ENCODE assay signal across 8 cellular contexts in the genomic region with DNA sequence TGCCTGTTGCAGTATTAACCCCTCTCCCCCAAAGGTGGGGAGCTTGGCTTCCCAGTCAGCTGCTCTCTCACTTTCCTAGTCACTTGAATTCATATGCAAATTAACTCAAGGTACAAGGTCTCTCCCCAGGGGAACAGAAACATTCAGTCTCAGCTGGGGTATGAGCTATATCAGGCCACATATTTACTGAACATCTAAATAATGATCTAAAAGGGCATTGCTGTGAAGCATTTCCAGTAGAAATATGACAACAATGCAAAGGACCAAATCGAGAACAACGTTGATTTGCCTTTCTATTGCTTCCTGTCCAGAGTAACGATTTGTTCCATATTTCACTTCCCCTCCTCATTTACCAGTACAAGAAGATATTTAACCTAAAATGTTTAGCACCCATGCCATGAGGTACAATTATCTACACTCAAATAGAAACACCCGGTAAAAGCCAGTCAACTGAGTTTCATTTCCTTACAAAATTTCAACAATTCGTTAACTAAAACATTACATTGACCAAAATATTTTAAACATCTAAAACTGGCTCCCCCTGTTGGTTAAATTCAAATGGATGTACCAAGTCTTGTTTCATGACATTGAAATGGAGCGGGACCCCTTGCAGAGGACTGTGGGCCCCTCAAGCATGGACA. TPM values are rescaled to one million over a fixed set of nuclear protein-coding genes. Genes with fewer than 3 reads are reported as not detected.
A peak's percentile ranks its signal among the peaks of the same experiment; 100 is the strongest.
DNase-seq lines count a peak whose midpoint lies in the region; ATAC-seq and TF ChIP-seq lines count a peak whose summit lies in the region.

No MANE protein-coding gene starts in this region.

- no peaks in the 10 kb centered on the region for H3K36me3 ChIP-seq in body of pancreas (replicated peaks in 1 of 2; ENCODE audit: insufficient read depth in 1 of 2, low read depth in 2 of 2)

- no peaks in the 10 kb centered on the region for H3K36me3 Mint-ChIP-seq in stimulated activated naive CD8-positive, alpha-beta T cell treated with anti-CD3 and anti-CD28 coated beads, Interleukin-15, Interleukin-2, amounts not matched to agents 100 ng/mL and 50 ng/mL, for 24 hours (ENCODE audit: low read depth)

- no peak for TF ChIP-seq POLR2A in body of pancreas (IDR thresholded peaks at IDR 0.05)

- 35 to 45% methylated on average over 6 of the region's 6 CpGs for WGBS in body of pancreas, 2 donors

- no peaks in the 10 kb centered on the region for H3K9me3 Mint-ChIP-seq in stimulated activated naive CD8-positive, alpha-beta T cell treated with anti-CD3 and anti-CD28 coated beads, Interleukin-15, Interleukin-2, amounts not matched to agents 100 ng/mL and 50 ng/mL, for 24 hours

- H3K27me3 Mint-ChIP-seq in stimulated activated naive CD8-positive, alpha-beta T cell treated with anti-CD3 and anti-CD28 coated beads, Interleukin-15, Interleukin-2, amounts not matched to agents 100 ng/mL and 50 ng/mL, for 24 hours = peaks cover 5% of the 10 kb centered on the region

- no peaks in the 10 kb centered on the region for H3K4me1 ChIP-seq in body of pancreas

- no peak overlapping the region for H3K4me3 ChIP-seq in body of pancreas

- peaks cover 23% of the 10 kb centered on the region for H3K4me1 Mint-ChIP-seq in stimulated activated naive CD8-positive, alpha-beta T cell treated with anti-CD3 and anti-CD28 coated beads, Interleukin-15, Interleukin-2, amounts not matched to agents 100 ng/mL and 50 ng/mL, for 24 hours (ENCODE audit: low read depth)

- intact Hi-C loops in body of pancreas (cut with DNase I) = no loop called here

- in situ Hi-C loops in GM13977 (cut with MboI; ENCODE audit: low pct_unique_long_range_greater_than_20kb, low sequenced_read_pairs, unreplicated experiment) = no loop called here

- H3K4me3 Mint-ChIP-seq in stimulated activated naive CD8-positive, alpha-beta T cell treated with anti-CD3 and anti-CD28 coated beads, Interleukin-15, Interleukin-2, amounts not matched to agents 100 ng/mL and 50 ng/mL, for 24 hours = peak overlapping the region; percentile 41

- no peaks in the 10 kb centered on the region for H3K9me3 ChIP-seq in body of pancreas

- H3K27me3 ChIP-seq in body of pancreas = no peaks in the 10 kb centered on the region

- peak overlapping the region; percentile 77 for H3K27ac Mint-ChIP-seq in stimulated activated naive CD8-positive, alpha-beta T cell treated with anti-CD3 and anti-CD28 coated beads, Interleukin-15, Interleukin-2, amounts not matched to agents 100 ng/mL and 50 ng/mL, for 24 hours

- peak; percentile 53 for TF ChIP-seq CTCF in GM13977 (IDR thresholded peaks at IDR 0.05; ENCODE audit: extremely low read depth, insufficient read depth, missing control alignments)
- peak in 5 of 7 experiments; percentile 6 to 19 (median 10) for TF ChIP-seq CTCF in body of pancreas (IDR thresholded peaks at IDR 0.05)

- peak; percentile 57 for DNase-seq in GM13977 (ENCODE audit: low spot score)
- peak; percentile 7 for DNase-seq in HT-29 (ENCODE audit: low spot score)
- no peak for DNase-seq in body of pancreas
- DNase-seq in islet precursor cell = no peak
- no peak for DNase-seq in GF-D8 (lab: John Stamatoyannopoulos, UW)
- no peak for DNase-seq in stimulated activated CD4-positive, alpha-beta T cell treated with anti-CD3 and anti-CD28 coated beads, Interleukin-2, amount 100 ng/mL, for 24 hours

- ATAC-seq in GM21528 (IDR thresholded peaks at IDR 0.05; ENCODE audit: low FRiP score, unreplicated experiment) (peak; percentile 91), body of pancreas (no peak)

- no peak overlapping the region for H3K27ac ChIP-seq in body of pancreas

RNA-seq across cellular contexts. Expression of a gene that starts 36.5 kb away (rescaled TPM):
- total RNA-seq in HT-29 (2014; rRNA removed; shearing (Covaris generic)) = not detected in 2 replicates
- total RNA-seq in body of pancreas = 1 to 10 TPM; 1.6 TPM

RNA-seq across cellular contexts. Expression of a gene that starts 43.4 kb away (rescaled TPM):
- 10.6 and 18.7 TPM in 2 replicates for total RNA-seq in HT-29 (2014; rRNA removed; shearing (Covaris generic))
- total RNA-seq in body of pancreas = 10 to 100 TPM; 22.7 to 46.2 TPM

Comparison
In these comparisons a context has a peak if more than half of its experiments do, and no peak if none do; other contexts are left out.
1. DNase-seq: peak in GM13977 (single experiment) and HT-29 (single experiment); none in body of pancreas (0 of 4), islet precursor cell (single experiment), GF-D8 (single experiment) and stimulated activated CD4-positive, alpha-beta T cell treated with anti-CD3 and anti-CD28 coated beads, Interleukin-2, amount 100 ng/mL, for 24 hours (0 of 2).